ENCODE assay signal across 20 cellular contexts in genomic region chr18:44915213-44915612, GRCh38.
"Had no signal": no experiment of that assay in that cellular context is flagged by ENCODE, and none has a peak within 500 bp of the region (broad histone marks: within the 10 kb centered on the region; RNA-seq: fewer than 3 reads in every experiment).

No MANE protein-coding gene starts in this region.

- H3K4me3 ChIP-seq: heart left ventricle, left lung, lower lobe of right lung, neural progenitor cell, right atrium auricular region had no signal

- H3K9me3 ChIP-seq: heart left ventricle, left lung, lower lobe of right lung, right atrium auricular region had no signal

- H3K4me1 ChIP-seq: neural progenitor cell had no signal

- DNase-seq: activated B cell treated with CpG ODN at 0.5 μM for 24 hours; activated CD4-positive, alpha-beta T cell treated with anti-CD3 and anti-CD28 coated beads for 36 hours; activated CD8-positive, alpha-beta memory T cell treated with anti-CD3 and anti-CD28 coated beads, Interleukin-2, amount 10 ng/mL, durations not matched to agents 7 days and 5 days; activated CD8-positive, alpha-beta T cell treated with anti-CD3 and anti-CD28 coated beads, Interleukin-2, amount 10 ng/mL, durations not matched to agents 7 days and 5 days; activated naive CD8-positive, alpha-beta T cell treated with anti-CD3 and anti-CD28 coated beads, Interleukin-2, amount 50 U/mL, for 24 hours; activated T-cell treated with anti-CD3 and anti-CD28 coated beads, Interleukin-2, amount 50 U/mL, for 48 hours; heart left ventricle; kidney glomerular epithelial cell; left lung; lower lobe of right lung; mesenchymal stem cell; naive thymus-derived CD8-positive, alpha-beta T cell; stimulated activated CD4-positive, alpha-beta T cell treated with anti-CD3 and anti-CD28 coated beads, Interleukin-15, amount 100 ng/mL, for 24 hours; stimulated activated CD4-positive, alpha-beta T cell treated with anti-CD3 and anti-CD28 coated beads, Interleukin-2, amount 100 ng/mL, for 24 hours; stimulated activated naive B cell treated with anti-CD40 and anti-IgM and Interleukin-4, amounts not matched to agents 10 μg/mL and 1 μg/mL and 100 μg/mL, for 72 hours; T-cell had no signal

- ATAC-seq: activated CD4-positive, alpha-beta T cell treated with anti-CD3 and anti-CD28 coated beads for 36 hours; activated CD8-positive, alpha-beta memory T cell treated with anti-CD3 and anti-CD28 coated beads, Interleukin-2, amount 10 ng/mL, durations not matched to agents 7 days and 5 days; activated CD8-positive, alpha-beta T cell treated with anti-CD3 and anti-CD28 coated beads, Interleukin-2, amount 10 ng/mL, durations not matched to agents 7 days and 5 days; activated naive CD8-positive, alpha-beta T cell treated with anti-CD3 and anti-CD28 coated beads, Interleukin-2, amount 50 U/mL, for 24 hours; esophagus mucosa; heart left ventricle; left lung; lower lobe of right lung; naive thymus-derived CD8-positive, alpha-beta T cell; stimulated activated naive B cell treated with anti-CD40 and anti-IgM and Interleukin-4, amounts not matched to agents 10 μg/mL and 1 μg/mL and 100 μg/mL, for 72 hours; T-cell had no signal

- H3K27ac ChIP-seq: left lung, lower lobe of right lung, neural progenitor cell had no signal

- H3K9ac ChIP-seq: neural progenitor cell had no signal

- H3K36me3 ChIP-seq: heart left ventricle, left lung, lower lobe of right lung, neural progenitor cell, right atrium auricular region had no signal

- H2AFZ ChIP-seq: neural progenitor cell had no signal

- H3K27me3 ChIP-seq: heart left ventricle, left lung, neural progenitor cell, right atrium auricular region had no signal

- H3K4me2 ChIP-seq: neural progenitor cell had no signal

- FAIRE-seq: endothelial cell of umbilical vein had no signal
